ENCODE assay signal across 13 cellular contexts in the genomic region with DNA sequence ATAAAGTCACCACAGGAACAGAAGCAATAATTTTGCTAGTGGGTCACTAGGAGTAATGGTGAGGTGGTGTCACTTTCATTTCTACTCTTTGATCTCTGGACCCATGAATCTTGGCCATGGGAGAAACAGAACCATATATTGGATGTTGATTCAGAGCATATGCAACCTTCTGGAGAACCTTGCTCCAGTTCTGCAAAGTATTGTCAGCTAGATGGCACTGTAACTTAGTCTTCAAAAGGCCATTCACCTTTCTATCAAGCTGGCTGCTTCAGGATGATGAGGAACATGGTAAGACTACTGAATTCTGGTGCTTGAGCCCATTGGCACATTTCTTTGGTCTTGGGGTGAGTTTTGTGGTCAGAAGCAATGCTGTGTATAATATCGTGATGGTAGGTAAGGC.
A peak's percentile ranks its signal among the peaks of the same experiment; 100 is the strongest.
DNase-seq lines count a peak whose midpoint lies in the region; ATAC-seq and TF ChIP-seq lines count a peak whose summit lies in the region.
"Had no signal": no experiment of that assay in that cellular context is flagged by ENCODE, and none has a peak within 500 bp of the region (broad histone marks: within the 10 kb centered on the region; RNA-seq: fewer than 3 reads in every experiment).

No MANE protein-coding gene starts in this region.

- no peak overlapping the region for H2AFZ ChIP-seq in SK-N-SH (ENCODE audit: low read depth)

- H3F3A ChIP-seq in SK-N-SH (replicated peaks; ENCODE audit: insufficient read depth), result no peaks in the 10 kb centered on the region

- POLR2A ChIA-PET in SK-N-SH (lab: Yijun Ruan, JAX), result no interaction called here

- 0% methylated on average over 1 of the region's 1 CpG for whole genome bisulfite sequencing in SK-N-SH (ENCODE audit: low lambda C conversion rate)
- WGBS in esophagus squamous epithelium, 2 donors, result 86 to 100% methylated on average over 1 of the region's 1 CpG

- no peak for TF ChIP-seq RAD21 in SK-N-SH (IDR thresholded peaks at IDR 0.05; ENCODE audit: low read length)

- no peaks in the 10 kb centered on the region for H3K9me2 ChIP-seq in SK-N-SH

- H3K4me2 ChIP-seq in SK-N-SH, result no peak overlapping the region

- TF ChIP-seq EP300 in SK-N-SH (IDR thresholded peaks at IDR 0.05; ENCODE audit: borderline replicate concordance in 1 of 2, low read depth in 1 of 2, low read length in 1 of 2), result no peak

- no peak for DNase-seq in SK-N-SH
- DNase-seq in NB4 (ENCODE audit: low read depth), result peak; percentile 11
- DNase-seq in dermis blood vessel endothelial cell, result peak; percentile 28
- no peak for DNase-seq in retinal pigment epithelial cell (ENCODE audit: low read depth)
- no peak for DNase-seq in esophagus squamous epithelium (lab: John Stamatoyannopoulos, UW)
- DNase-seq: ACHN; activated CD8-positive, alpha-beta memory T cell treated with anti-CD3 and anti-CD28 coated beads for 24 hours; activated naive CD4-positive, alpha-beta T cell; GOT3; pancreas had no signal

- H4K20me1 ChIP-seq in SK-N-SH (ENCODE audit: insufficient read depth), result no peaks in the 10 kb centered on the region

- H3K9ac ChIP-seq in SK-N-SH, result no peak overlapping the region

- H3K27me3 ChIP-seq in SK-N-SH (ENCODE audit: insufficient read depth) (no peaks in the 10 kb centered on the region), esophagus squamous epithelium (no peaks in the 10 kb centered on the region)
- H3K27me3 ChIP-seq: pancreas had no signal

- TF ChIP-seq POLR2A in NB4 (IDR thresholded peaks at IDR 0.05; ENCODE audit: extremely low read depth, insufficient read length), result no peak
- no peak for TF ChIP-seq POLR2A in esophagus squamous epithelium (IDR thresholded peaks at IDR 0.05)

- H3K9me3 ChIP-seq in SK-N-SH (no peaks in the 10 kb centered on the region), esophagus squamous epithelium (no peaks in the 10 kb centered on the region)
- H3K9me3 ChIP-seq: pancreas had no signal

- CTCF ChIA-PET in SK-N-SH (lab: Yijun Ruan, JAX), result interaction anchor here (1.4 kb wide), 1 partner anchor 453 kb away, joined by 3 read pairs; no protein-coding TSS in a partner anchor

- ATAC-seq in SK-N-SH treated with all-trans-retinoic acid at 6 μM for 48 hours (peak; percentile 24; the same call in 1 of the 3 replicates), GM21576 (IDR thresholded peaks at IDR 0.05; ENCODE audit: unreplicated experiment) (no peak), HG03045 (IDR thresholded peaks at IDR 0.05; ENCODE audit: unreplicated experiment) (no peak)

- H3K36me3 ChIP-seq in SK-N-SH (replicated peaks in 1 of 2; ENCODE audit: control insufficient read depth in 1 of 2, insufficient read depth in 2 of 2, low read length in 1 of 2) (no peaks in the 10 kb centered on the region), esophagus squamous epithelium (no peaks in the 10 kb centered on the region)
- H3K36me3 ChIP-seq: pancreas had no signal

- intact Hi-C loops in esophagus squamous epithelium (cut with DNase I), result no loop called here

- no peak overlapping the region for H3K4me3 ChIP-seq in SK-N-SH (ENCODE audit: low read depth in 2 of 2, low read length in 1 of 2)
- H3K4me3 ChIP-seq in NB4 (ENCODE audit: low read depth, low read length), result no peak overlapping the region
- H3K4me3 ChIP-seq in retinal pigment epithelial cell (ENCODE audit: low read length), result no peak overlapping the region
- no peak overlapping the region for H3K4me3 ChIP-seq in esophagus squamous epithelium
- H3K4me3 ChIP-seq: pancreas had no signal

- no peak overlapping the region for H3K27ac ChIP-seq in SK-N-SH (ENCODE audit: low read depth in 2 of 2, low read length in 1 of 2)
- H3K27ac ChIP-seq in esophagus squamous epithelium, result no peak overlapping the region
- H3K27ac ChIP-seq: pancreas had no signal

- H3K4me1 ChIP-seq in SK-N-SH (ENCODE audit: control insufficient read depth in 1 of 2, insufficient read depth in 2 of 2, low read depth in 1 of 2, low read length in 1 of 2) (no peaks in the 10 kb centered on the region), esophagus squamous epithelium (no peaks in the 10 kb centered on the region)
- H3K4me1 ChIP-seq: pancreas had no signal

- H3K79me2 ChIP-seq in SK-N-SH (ENCODE audit: insufficient read depth), result no peaks in the 10 kb centered on the region

- TF ChIP-seq CTCF in SK-N-SH (IDR thresholded peaks at IDR 0.05) (no peak), NB4 (IDR thresholded peaks at IDR 0.05; ENCODE audit: low read depth, low read length) (no peak), retinal pigment epithelial cell (conservative IDR thresholded peaks at IDR 0.05; ENCODE audit: low read depth, low read length) (peak; percentile 26), esophagus squamous epithelium (IDR thresholded peaks at IDR 0.05) (peak in 3 of 6 experiments; percentile 13 to 25 (median 14))

TF ChIP-seq in SK-N-SH treated with all-trans-retinoic acid at 6 μM for 48 hours, 23 proteins besides CTCF, POLR2A, EP300 and RAD21 (continues in another document):
- TF ChIP-seq ZFP30 (CRISPR knock-in tag; IDR thresholded peaks at IDR 0.05), result no peak
- no peak for TF ChIP-seq PATZ1 (CRISPR knock-in tag; IDR thresholded peaks at IDR 0.05; ENCODE audit: borderline replicate concordance)
- no peak for TF ChIP-seq ZFP3 (CRISPR knock-in tag; IDR thresholded peaks at IDR 0.05)
- no peak for TF ChIP-seq ZNF70 (CRISPR knock-in tag; IDR thresholded peaks at IDR 0.05)
- TF ChIP-seq ARNTL (CRISPR knock-in tag; IDR thresholded peaks at IDR 0.05; ENCODE audit: borderline replicate concordance, low read depth), result no peak
- no peak for TF ChIP-seq ESRRG (CRISPR knock-in tag; IDR thresholded peaks at IDR 0.05)
- TF ChIP-seq ZNF565 (CRISPR knock-in tag; conservative IDR thresholded peaks at IDR 0.05; ENCODE audit: low read depth), result no peak

TF ChIP-seq in SK-N-SH, 30 proteins besides CTCF, POLR2A, EP300 and RAD21:
- TF ChIP-seq POLR2AphosphoS5 (IDR thresholded peaks at IDR 0.05; ENCODE audit: low read depth, low read length) (no peak), GATA2 (CRISPR knock-in tag; IDR thresholded peaks at IDR 0.05) (no peak), JUND (IDR thresholded peaks at IDR 0.05) (no peak), FOSL2 (IDR thresholded peaks at IDR 0.05; ENCODE audit: borderline replicate concordance, low read depth) (no peak), TCF12 (IDR thresholded peaks at IDR 0.05) (no peak), NFIC (IDR thresholded peaks at IDR 0.05; ENCODE audit: borderline replicate concordance) (no peak), MXI1 (IDR thresholded peaks at IDR 0.05; ENCODE audit: low read depth, low read length) (no peak)
- TF ChIP-seq, protein P1, sequence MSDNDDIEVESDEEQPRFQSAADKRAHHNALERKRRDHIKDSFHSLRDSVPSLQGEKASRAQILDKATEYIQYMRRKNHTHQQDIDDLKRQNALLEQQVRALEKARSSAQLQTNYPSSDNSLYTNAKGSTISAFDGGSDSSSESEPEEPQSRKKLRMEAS (IDR thresholded peaks at IDR 0.05; ENCODE audit: low read depth), result no peak
- TF ChIP-seq, protein P2, sequence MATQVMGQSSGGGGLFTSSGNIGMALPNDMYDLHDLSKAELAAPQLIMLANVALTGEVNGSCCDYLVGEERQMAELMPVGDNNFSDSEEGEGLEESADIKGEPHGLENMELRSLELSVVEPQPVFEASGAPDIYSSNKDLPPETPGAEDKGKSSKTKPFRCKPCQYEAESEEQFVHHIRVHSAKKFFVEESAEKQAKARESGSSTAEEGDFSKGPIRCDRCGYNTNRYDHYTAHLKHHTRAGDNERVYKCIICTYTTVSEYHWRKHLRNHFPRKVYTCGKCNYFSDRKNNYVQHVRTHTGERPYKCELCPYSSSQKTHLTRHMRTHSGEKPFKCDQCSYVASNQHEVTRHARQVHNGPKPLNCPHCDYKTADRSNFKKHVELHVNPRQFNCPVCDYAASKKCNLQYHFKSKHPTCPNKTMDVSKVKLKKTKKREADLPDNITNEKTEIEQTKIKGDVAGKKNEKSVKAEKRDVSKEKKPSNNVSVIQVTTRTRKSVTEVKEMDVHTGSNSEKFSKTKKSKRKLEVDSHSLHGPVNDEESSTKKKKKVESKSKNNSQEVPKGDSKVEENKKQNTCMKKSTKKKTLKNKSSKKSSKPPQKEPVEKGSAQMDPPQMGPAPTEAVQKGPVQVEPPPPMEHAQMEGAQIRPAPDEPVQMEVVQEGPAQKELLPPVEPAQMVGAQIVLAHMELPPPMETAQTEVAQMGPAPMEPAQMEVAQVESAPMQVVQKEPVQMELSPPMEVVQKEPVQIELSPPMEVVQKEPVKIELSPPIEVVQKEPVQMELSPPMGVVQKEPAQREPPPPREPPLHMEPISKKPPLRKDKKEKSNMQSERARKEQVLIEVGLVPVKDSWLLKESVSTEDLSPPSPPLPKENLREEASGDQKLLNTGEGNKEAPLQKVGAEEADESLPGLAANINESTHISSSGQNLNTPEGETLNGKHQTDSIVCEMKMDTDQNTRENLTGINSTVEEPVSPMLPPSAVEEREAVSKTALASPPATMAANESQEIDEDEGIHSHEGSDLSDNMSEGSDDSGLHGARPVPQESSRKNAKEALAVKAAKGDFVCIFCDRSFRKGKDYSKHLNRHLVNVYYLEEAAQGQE (IDR thresholded peaks at IDR 0.05; ENCODE audit: low read depth, low read length), result no peak

Comparison
In these comparisons a context has a peak if more than half of its experiments do, and no peak if none do; other contexts are left out.
1. DNase-seq: peak in NB4 (single experiment) and dermis blood vessel endothelial cell (single experiment); none in SK-N-SH (single experiment), retinal pigment epithelial cell (single experiment) and esophagus squamous epithelium (single experiment).